ENCODE assay signal across 27 cellular contexts in the genomic region with DNA sequence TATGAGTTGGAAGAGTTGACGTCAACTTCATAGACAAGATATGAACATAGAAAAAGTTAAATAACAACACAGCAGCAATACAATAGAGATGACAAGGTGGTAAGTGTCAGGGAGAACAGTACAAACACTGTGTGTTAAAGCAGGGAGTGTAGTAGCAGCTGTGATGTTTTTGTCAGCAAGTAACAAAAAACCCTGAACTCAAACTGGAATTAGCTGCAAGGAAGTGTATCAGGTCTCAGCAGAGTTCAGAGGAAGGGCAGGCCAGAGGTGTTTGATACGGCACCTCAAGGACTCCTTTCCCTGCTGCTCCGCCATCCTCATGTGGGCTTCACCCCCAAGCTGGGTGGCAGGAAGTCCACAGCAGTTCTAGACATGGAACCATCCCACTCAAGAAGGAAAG.
"Had no signal": no experiment of that assay in that cellular context is flagged by ENCODE, and none has a peak within 500 bp of the region (broad histone marks: within the 10 kb centered on the region; RNA-seq: fewer than 3 reads in every experiment).

No MANE protein-coding gene starts in this region.

- H3K4me1 ChIP-seq: suprapubic skin, thyroid gland, tibial artery, transverse colon, upper lobe of left lung, upper lobe of right lung, uterus, vagina had no signal

- H3K27me3 Mint-ChIP-seq: stimulated activated memory B cell treated with anti-CD40 and anti-IgM and Interleukin-4, amounts not matched to agents 10 μg/mL and 1 μg/mL and 100 μg/mL, for 72 hours; stimulated activated naive CD8-positive, alpha-beta T cell treated with anti-CD3 and anti-CD28 coated beads, Interleukin-15, amount 100 ng/mL, for 72 hours; stimulated activated naive CD8-positive, alpha-beta T cell treated with anti-CD3 and anti-CD28 coated beads, Interleukin-15, Interleukin-2, amounts not matched to agents 100 ng/mL and 50 ng/mL, for 24 hours had no signal

- ATAC-seq: stimulated activated effector memory CD8-positive, alpha-beta T cell treated with anti-CD3 and anti-CD28 coated beads, Interleukin-12 subunit alpha, Interleukin-12 subunit beta, amount 100 ng/mL, for 72 hours; stimulated activated memory B cell treated with anti-CD40 and anti-IgM and Interleukin-4, amounts not matched to agents 10 μg/mL and 1 μg/mL and 100 μg/mL, for 72 hours; stimulated activated naive B cell treated with anti-CD40 and anti-IgM and Interleukin-4, amounts not matched to agents 10 μg/mL and 1 μg/mL and 100 μg/mL, for 72 hours; stimulated activated naive CD8-positive, alpha-beta T cell treated with anti-CD3 and anti-CD28 coated beads, Interleukin-15, amount 100 ng/mL, for 72 hours; stimulated activated naive CD8-positive, alpha-beta T cell treated with anti-CD3 and anti-CD28 coated beads, Interleukin-15, Interleukin-2, amounts not matched to agents 100 U/mL and 50 U/mL, for 24 hours; upper lobe of right lung had no signal

- H3K36me3 ChIP-seq: stomach, suprapubic skin, thoracic aorta, thyroid gland, tibial artery, tibial nerve, transverse colon, upper lobe of left lung, upper lobe of right lung, uterus, vagina had no signal

- H3K4me3 ChIP-seq: stomach, suprapubic skin, testis, thoracic aorta, thyroid gland, tibial artery, tibial nerve, transverse colon, upper lobe of left lung, upper lobe of right lung, uterus, vagina had no signal

- H3K9me3 Mint-ChIP-seq: stimulated activated effector memory CD8-positive, alpha-beta T cell treated with anti-CD3 and anti-CD28 coated beads, Interleukin-12 subunit alpha, Interleukin-12 subunit beta, amount 100 ng/mL, for 72 hours; stimulated activated memory B cell treated with anti-CD40 and anti-IgM and Interleukin-4, amounts not matched to agents 10 μg/mL and 1 μg/mL and 100 μg/mL, for 72 hours; stimulated activated naive B cell treated with anti-CD40 and anti-IgM and Interleukin-4, amounts not matched to agents 10 μg/mL and 1 μg/mL and 100 μg/mL, for 72 hours; stimulated activated naive CD8-positive, alpha-beta T cell treated with anti-CD3 and anti-CD28 coated beads, Interleukin-15, amount 100 ng/mL, for 72 hours; stimulated activated naive CD8-positive, alpha-beta T cell treated with anti-CD3 and anti-CD28 coated beads, Interleukin-15, Interleukin-2, amounts not matched to agents 100 ng/mL and 50 ng/mL, for 24 hours; type B pancreatic cell had no signal

- H3K27ac ChIP-seq: stomach, suprapubic skin, testis, thoracic aorta, thyroid gland, tibial artery, tibial nerve, transverse colon, upper lobe of left lung, upper lobe of right lung, uterus, vagina had no signal

- H3K27ac Mint-ChIP-seq: stimulated activated effector memory CD8-positive, alpha-beta T cell treated with anti-CD3 and anti-CD28 coated beads, Interleukin-12 subunit alpha, Interleukin-12 subunit beta, amount 100 ng/mL, for 72 hours; stimulated activated memory B cell treated with anti-CD40 and anti-IgM and Interleukin-4, amounts not matched to agents 10 μg/mL and 1 μg/mL and 100 μg/mL, for 72 hours; stimulated activated naive B cell treated with anti-CD40 and anti-IgM and Interleukin-4, amounts not matched to agents 10 μg/mL and 1 μg/mL and 100 μg/mL, for 72 hours; stimulated activated naive CD8-positive, alpha-beta T cell treated with anti-CD3 and anti-CD28 coated beads, Interleukin-15, amount 100 ng/mL, for 72 hours; stimulated activated naive CD8-positive, alpha-beta T cell treated with anti-CD3 and anti-CD28 coated beads, Interleukin-15, Interleukin-2, amounts not matched to agents 100 ng/mL and 50 ng/mL, for 24 hours; type B pancreatic cell had no signal

- H3K27me3 ChIP-seq: stomach, suprapubic skin, testis, thyroid gland, tibial artery, tibial nerve, transverse colon, upper lobe of left lung, upper lobe of right lung, uterus, vagina had no signal

- H3K4me1 Mint-ChIP-seq: stimulated activated memory B cell treated with anti-CD40 and anti-IgM and Interleukin-4, amounts not matched to agents 10 μg/mL and 1 μg/mL and 100 μg/mL, for 72 hours; stimulated activated naive B cell treated with anti-CD40 and anti-IgM and Interleukin-4, amounts not matched to agents 10 μg/mL and 1 μg/mL and 100 μg/mL, for 72 hours; stimulated activated naive CD8-positive, alpha-beta T cell treated with anti-CD3 and anti-CD28 coated beads, Interleukin-15, amount 100 ng/mL, for 72 hours had no signal

- H3K9me3 ChIP-seq: stomach, suprapubic skin, testis, thoracic aorta, thyroid gland, tibial artery, tibial nerve, transverse colon, upper lobe of left lung, upper lobe of right lung, uterus, vagina had no signal

- H3K36me3 Mint-ChIP-seq: stimulated activated effector memory CD8-positive, alpha-beta T cell treated with anti-CD3 and anti-CD28 coated beads, Interleukin-12 subunit alpha, Interleukin-12 subunit beta, amount 100 ng/mL, for 72 hours; stimulated activated memory B cell treated with anti-CD40 and anti-IgM and Interleukin-4, amounts not matched to agents 10 μg/mL and 1 μg/mL and 100 μg/mL, for 72 hours; stimulated activated naive B cell treated with anti-CD40 and anti-IgM and Interleukin-4, amounts not matched to agents 10 μg/mL and 1 μg/mL and 100 μg/mL, for 72 hours; type B pancreatic cell had no signal

- H3K4me3 Mint-ChIP-seq: stimulated activated effector memory CD8-positive, alpha-beta T cell treated with anti-CD3 and anti-CD28 coated beads, Interleukin-12 subunit alpha, Interleukin-12 subunit beta, amount 100 ng/mL, for 72 hours; stimulated activated memory B cell treated with anti-CD40 and anti-IgM and Interleukin-4, amounts not matched to agents 10 μg/mL and 1 μg/mL and 100 μg/mL, for 72 hours; stimulated activated naive B cell treated with anti-CD40 and anti-IgM and Interleukin-4, amounts not matched to agents 10 μg/mL and 1 μg/mL and 100 μg/mL, for 72 hours; stimulated activated naive CD8-positive, alpha-beta T cell treated with anti-CD3 and anti-CD28 coated beads, Interleukin-15, amount 100 ng/mL, for 72 hours; stimulated activated naive CD8-positive, alpha-beta T cell treated with anti-CD3 and anti-CD28 coated beads, Interleukin-15, Interleukin-2, amounts not matched to agents 100 ng/mL and 50 ng/mL, for 24 hours; type B pancreatic cell had no signal

- DNase-seq: stimulated activated CD4-positive, alpha-beta T cell treated with anti-CD3 and anti-CD28 coated beads, Interleukin-2, amount 100 ng/mL, for 48 hours; stimulated activated CD4-positive, alpha-beta T cell treated with anti-CD3 and anti-CD28 coated beads, Interleukin-4, amount 100 ng/mL, for 1 hour; stimulated activated CD4-positive, alpha-beta T cell treated with anti-CD3 and anti-CD28 coated beads, Interleukin-4, amount 100 ng/mL, for 24 hours; stimulated activated CD4-positive, alpha-beta T cell treated with anti-CD3 and anti-CD28 coated beads, Interleukin-4, amount 100 ng/mL, for 4 hours; stimulated activated CD8-positive, alpha-beta memory T cell treated with anti-CD3 and anti-CD28 coated beads, Interleukin-4, amount 100 ng/mL, for 48 hours; stimulated activated naive B cell treated with anti-CD40 and anti-IgM and Interleukin-4, amounts not matched to agents 10 μg/mL and 1 μg/mL and 100 μg/mL, for 72 hours; stimulated activated naive CD4-positive, alpha-beta T cell; stimulated activated naive CD4-positive, alpha-beta T cell treated with Interleukin-2 at 50 U/mL for 16 hours; stimulated activated naive CD8-positive, alpha-beta T cell treated with anti-CD3 and anti-CD28 coated beads, Interleukin-15, amount 100 ng/mL, for 72 hours; stimulated activated naive CD8-positive, alpha-beta T cell treated with anti-CD3 and anti-CD28 coated beads, Interleukin-15, Interleukin-2, amounts not matched to agents 100 U/mL and 50 U/mL, for 24 hours; stomach; substantia nigra; testis; thyroid gland; tibial artery; transverse colon; upper lobe of left lung; upper lobe of right lung; uterus had no signal
